Comparison of ENCODE assay signal across 8 cellular contexts in the genomic region with DNA sequence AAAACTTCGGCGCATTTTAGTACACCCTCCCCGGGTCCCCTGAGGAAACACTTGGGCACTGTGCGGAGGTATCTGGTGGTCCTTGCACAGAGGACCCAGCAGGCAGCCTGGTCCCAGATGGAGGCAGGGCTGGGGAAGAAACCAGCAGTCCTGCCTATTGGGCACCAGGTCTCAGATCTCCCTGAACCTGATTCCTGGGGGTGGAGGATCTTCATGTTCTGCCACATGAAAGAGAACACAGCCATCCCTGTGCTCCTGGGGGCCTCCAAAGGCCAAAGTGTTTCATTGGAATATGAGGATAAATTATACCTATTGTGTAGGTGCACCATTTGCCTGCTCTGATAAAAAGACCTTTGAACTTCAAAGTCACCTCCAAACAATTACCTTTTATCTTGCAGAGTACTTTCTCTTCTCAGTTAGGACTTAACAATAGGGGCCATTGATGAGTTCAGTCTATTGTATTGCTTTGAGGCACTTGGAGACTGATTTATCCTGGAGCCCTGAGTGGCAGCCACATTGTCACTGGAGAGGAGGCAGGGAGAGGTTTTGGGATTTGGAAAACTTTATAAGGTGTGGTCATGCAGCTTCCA. TPM values are rescaled to one million over a fixed set of nuclear protein-coding genes. Genes with fewer than 3 reads are reported as not detected.
DNase-seq lines count a peak whose midpoint lies in the region; ATAC-seq and TF ChIP-seq lines count a peak whose summit lies in the region.

No MANE protein-coding gene starts in this region.

- ATAC-seq in activated CD8-positive, alpha-beta T cell treated with anti-CD3 and anti-CD28 coated beads for 36 hours, result no peak
- ATAC-seq in GM19463 (IDR thresholded peaks at IDR 0.05; ENCODE audit: unreplicated experiment), result no peak
- no peak for ATAC-seq in GM18861 (IDR thresholded peaks at IDR 0.05; ENCODE audit: unreplicated experiment)

- H3K27ac ChIP-seq in iPS-20b (ENCODE audit: low read length) (no peak overlapping the region), tibial nerve (peak overlapping the region in 1 of 4 donors; percentile 97)

- POLR2A ChIA-PET in activated CD8-positive, alpha-beta T cell treated with anti-CD3 and anti-CD28 coated beads for 36 hours (lab: Charles Lee), result no interaction called here

- H3K4me1 ChIP-seq in iPS-20b (ENCODE audit: insufficient read depth, low read length) (peaks cover 18% of the 10 kb centered on the region), tibial nerve (peaks cover 0 to 57% (median 13%) of the 10 kb centered on the region in 4 donors)

- H3K27ac Mint-ChIP-seq in activated naive CD4-positive, alpha-beta T cell treated with anti-CD3 and anti-CD28 coated beads, Interleukin-2, amount 10 ng/mL, durations not matched to agents 7 days and 5 days, result peak overlapping the region; percentile 89
- peak overlapping the region; percentile 78 for H3K27ac Mint-ChIP-seq in activated CD8-positive, alpha-beta T cell treated with anti-CD3 and anti-CD28 coated beads for 36 hours

- peaks cover 14% of the 10 kb centered on the region for H3K36me3 Mint-ChIP-seq in activated naive CD4-positive, alpha-beta T cell treated with anti-CD3 and anti-CD28 coated beads, Interleukin-2, amount 10 ng/mL, durations not matched to agents 7 days and 5 days
- peaks cover 27% of the 10 kb centered on the region for H3K36me3 Mint-ChIP-seq in activated CD8-positive, alpha-beta T cell treated with anti-CD3 and anti-CD28 coated beads for 36 hours (ENCODE audit: low read depth)

- peaks cover 24% of the 10 kb centered on the region for H3K27me3 Mint-ChIP-seq in activated naive CD4-positive, alpha-beta T cell treated with anti-CD3 and anti-CD28 coated beads, Interleukin-2, amount 10 ng/mL, durations not matched to agents 7 days and 5 days
- peaks cover 7% of the 10 kb centered on the region for H3K27me3 Mint-ChIP-seq in activated CD8-positive, alpha-beta T cell treated with anti-CD3 and anti-CD28 coated beads for 36 hours

- H3K4me3 Mint-ChIP-seq in activated naive CD4-positive, alpha-beta T cell treated with anti-CD3 and anti-CD28 coated beads, Interleukin-2, amount 10 ng/mL, durations not matched to agents 7 days and 5 days, result peak overlapping the region; percentile 81
- H3K4me3 Mint-ChIP-seq in activated CD8-positive, alpha-beta T cell treated with anti-CD3 and anti-CD28 coated beads for 36 hours, result peak overlapping the region; percentile 82

- H3K4me1 Mint-ChIP-seq in activated naive CD4-positive, alpha-beta T cell treated with anti-CD3 and anti-CD28 coated beads, Interleukin-2, amount 10 ng/mL, durations not matched to agents 7 days and 5 days, result peaks cover 29% of the 10 kb centered on the region
- peaks cover 33% of the 10 kb centered on the region for H3K4me1 Mint-ChIP-seq in activated CD8-positive, alpha-beta T cell treated with anti-CD3 and anti-CD28 coated beads for 36 hours (ENCODE audit: low read depth)

- peaks cover 14% of the 10 kb centered on the region for H3K36me3 ChIP-seq in iPS-20b (ENCODE audit: insufficient read depth, low read depth, low read length)
- H3K36me3 ChIP-seq in tibial nerve, result peaks cover 0 to 6% (median 0%) of the 10 kb centered on the region in 3 donors

- no peak for TF ChIP-seq CTCF in activated CD8-positive, alpha-beta T cell treated with anti-CD3 and anti-CD28 coated beads for 36 hours (IDR thresholded peaks at IDR 0.05)
- TF ChIP-seq CTCF in tibial nerve (IDR thresholded peaks at IDR 0.05), result no peak

- peak overlapping the region; percentile 93; the same call in 1 of the 2 replicates for H3K9ac ChIP-seq in iPS-20b (ENCODE audit: low read depth, low read length)

- DNase-seq in activated naive CD4-positive, alpha-beta T cell treated with anti-CD3 and anti-CD28 coated beads, Interleukin-2, amount 10 ng/mL, durations not matched to agents 7 days and 5 days, result no peak
- no peak for DNase-seq in activated naive CD4-positive, alpha-beta T cell treated with anti-CD3 and anti-CD28 coated beads, Interleukin-2, amount 50 U/mL, for 16 hours
- no peak for DNase-seq in activated CD8-positive, alpha-beta T cell treated with anti-CD3 and anti-CD28 coated beads for 36 hours
- DNase-seq in tibial nerve (ENCODE audit: low spot score in 2 of 2) (no peak), SKM-1 (lab: John Stamatoyannopoulos, UW; ENCODE audit: unreplicated experiment) (no peak)

- H3K27me3 ChIP-seq in iPS-20b (ENCODE audit: insufficient read depth, low read length), result peaks cover 12% of the 10 kb centered on the region
- no peaks in the 10 kb centered on the region for H3K27me3 ChIP-seq in tibial nerve

- 58 to 69% methylated on average over 4 of the region's 4 CpGs for WGBS in tibial nerve, 2 donors

- H3K9me3 Mint-ChIP-seq in activated naive CD4-positive, alpha-beta T cell treated with anti-CD3 and anti-CD28 coated beads, Interleukin-2, amount 10 ng/mL, durations not matched to agents 7 days and 5 days, result no peaks in the 10 kb centered on the region
- no peaks in the 10 kb centered on the region for H3K9me3 Mint-ChIP-seq in activated CD8-positive, alpha-beta T cell treated with anti-CD3 and anti-CD28 coated beads for 36 hours

- intact Hi-C loops in activated CD8-positive, alpha-beta T cell treated with anti-CD3 and anti-CD28 coated beads for 36 hours (cut with micrococcal nuclease), result no loop called here

- no peak for TF ChIP-seq EP300 in tibial nerve (IDR thresholded peaks at IDR 0.05)

- H3K9me3 ChIP-seq in iPS-20b (ENCODE audit: insufficient read depth, low read depth, low read length), result no peaks in the 10 kb centered on the region
- no peaks in the 10 kb centered on the region for H3K9me3 ChIP-seq in tibial nerve

- TF ChIP-seq POLR2A in tibial nerve (IDR thresholded peaks at IDR 0.05), result no peak

- CTCF ChIA-PET in activated naive CD4-positive, alpha-beta T cell treated with anti-CD3 and anti-CD28 coated beads, Interleukin-2, amount 10 ng/mL, durations not matched to agents 7 days and 5 days (lab: Charles Lee), result no interaction called here
- CTCF ChIA-PET in activated CD8-positive, alpha-beta T cell treated with anti-CD3 and anti-CD28 coated beads for 36 hours (lab: Charles Lee), result no interaction called here

- H3K4me3 ChIP-seq in iPS-20b (ENCODE audit: low read length) (peak overlapping the region; percentile 96), tibial nerve (peak overlapping the region; percentile 63 to 97 (median 88))

RNA-seq across cellular contexts. Expression of a gene that starts 1.8 kb away (rescaled TPM):
- 10 to 100 TPM; 26.2 to 27.7 TPM for total RNA-seq in activated CD8-positive, alpha-beta T cell treated with anti-CD3 and anti-CD28 coated beads for 36 hours
- total RNA-seq in tibial nerve, result 10 to 100 TPM; 40.0 to 65.1 (median 55.9) TPM
